In the genomic region with DNA sequence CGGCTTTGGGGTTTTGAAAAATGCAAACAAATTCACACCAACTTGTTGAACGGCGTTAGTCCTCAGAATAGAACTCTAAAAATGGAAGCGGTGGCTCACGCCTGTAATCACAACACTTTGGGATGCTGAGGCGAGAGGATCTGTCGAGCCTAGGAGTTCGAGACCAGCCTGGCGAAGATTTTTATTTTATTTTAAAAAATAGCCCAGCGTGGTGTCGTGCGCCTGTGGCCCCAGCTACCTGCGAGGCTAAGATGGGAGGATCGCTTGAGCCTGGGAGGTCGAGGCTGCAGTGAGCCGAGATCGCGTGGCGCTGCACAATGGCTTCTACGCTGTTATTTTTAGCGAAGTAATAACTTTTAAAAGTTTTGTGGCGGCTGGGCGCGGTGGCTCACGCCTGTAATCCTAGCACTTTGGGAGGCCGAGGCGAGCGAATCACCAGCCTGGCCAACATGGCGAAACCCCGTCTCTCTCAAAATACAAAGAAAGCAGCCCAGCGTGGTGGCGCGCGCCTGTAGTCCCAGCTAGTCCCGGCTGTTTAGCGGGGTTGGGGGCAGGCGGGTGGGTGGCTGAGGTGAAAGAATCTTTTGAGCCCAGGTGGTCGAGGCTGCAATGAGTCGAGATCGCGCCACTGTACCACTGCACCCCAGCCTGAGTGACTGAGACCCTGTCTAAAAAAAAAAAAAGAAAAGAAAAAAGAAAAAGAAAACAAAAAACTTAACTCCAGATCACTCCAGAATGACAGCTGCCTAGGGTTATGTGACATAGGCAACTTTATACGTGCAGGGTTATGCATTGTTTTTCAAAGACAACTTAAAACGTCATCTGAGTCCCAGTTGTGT, we compare ENCODE assay signal across 8 cellular contexts. TPM values are rescaled to one million over a fixed set of nuclear protein-coding genes. Genes with fewer than 3 reads are reported as not detected.
DNase-seq lines count a peak whose midpoint lies in the region; ATAC-seq, FAIRE-seq and TF ChIP-seq lines count a peak whose summit lies in the region.

No MANE protein-coding gene starts in this region.

- intact Hi-C loops in lower leg skin (cut with DNase I; ENCODE audit: low total_unique reads): no loop called here

- H3K9me3 Mint-ChIP-seq in stimulated activated naive B cell treated with anti-CD40 and anti-IgM and Interleukin-4, amounts not matched to agents 10 μg/mL and 1 μg/mL and 100 μg/mL, for 72 hours: no peaks in the 10 kb centered on the region

- FAIRE-seq in HTR-8/SVneo (lab: Jason Lieb, UNC): no peak

- peak in 3 of 5 experiments; percentile 15 to 56 (median 18) for DNase-seq in T-helper 2 cell
- DNase-seq in choroid plexus epithelial cell (ENCODE audit: low read depth): peak; percentile 61
- peak; percentile 53 to 89 for DNase-seq in lower leg skin (ENCODE audit: low spot score in 2 of 2)
- DNase-seq in stimulated activated naive B cell treated with anti-CD40 and anti-IgM and Interleukin-4, amounts not matched to agents 10 μg/mL and 1 μg/mL and 100 μg/mL, for 72 hours: no peak
- no peak for DNase-seq in central memory CD4-positive, alpha-beta T cell
- no peak for DNase-seq in HTR-8/SVneo (ENCODE audit: insufficient read length, low spot score)

- no peak for TF ChIP-seq POLR2A in lower leg skin (IDR thresholded peaks at IDR 0.05)

- peak overlapping the region; percentile 87 to 89 for H3K4me3 Mint-ChIP-seq in stimulated activated naive B cell treated with anti-CD40 and anti-IgM and Interleukin-4, amounts not matched to agents 10 μg/mL and 1 μg/mL and 100 μg/mL, for 72 hours

- H3K27ac Mint-ChIP-seq in stimulated activated naive B cell treated with anti-CD40 and anti-IgM and Interleukin-4, amounts not matched to agents 10 μg/mL and 1 μg/mL and 100 μg/mL, for 72 hours: peak overlapping the region; percentile 96

- WGBS in lower leg skin, 2 donors: 6 to 8% methylated on average over 43 of the region's 43 CpGs

- H3K36me3 Mint-ChIP-seq in stimulated activated naive B cell treated with anti-CD40 and anti-IgM and Interleukin-4, amounts not matched to agents 10 μg/mL and 1 μg/mL and 100 μg/mL, for 72 hours: no peaks in the 10 kb centered on the region

- peak; percentile 26 for ATAC-seq in GM18511 (IDR thresholded peaks at IDR 0.05; ENCODE audit: unreplicated experiment)
- peak; percentile 14 for ATAC-seq in HG02938 (IDR thresholded peaks at IDR 0.05; ENCODE audit: unreplicated experiment)
- ATAC-seq in stimulated activated naive B cell treated with anti-CD40 and anti-IgM and Interleukin-4, amounts not matched to agents 10 μg/mL and 1 μg/mL and 100 μg/mL, for 72 hours (replicated peaks): peak; percentile 26 to 28

- no peaks in the 10 kb centered on the region for H3K27me3 Mint-ChIP-seq in stimulated activated naive B cell treated with anti-CD40 and anti-IgM and Interleukin-4, amounts not matched to agents 10 μg/mL and 1 μg/mL and 100 μg/mL, for 72 hours

- H3K4me3 ChIP-seq in choroid plexus epithelial cell (ENCODE audit: low read depth, low read length) (peak overlapping the region; percentile 91), lower leg skin (ENCODE audit: low read depth, poor library complexity, severe bottlenecking) (peak overlapping the region; percentile 94)

- TF ChIP-seq CTCF in choroid plexus epithelial cell (conservative IDR thresholded peaks at IDR 0.05; ENCODE audit: low read depth, low read length) (no peak), lower leg skin (IDR thresholded peaks at IDR 0.05) (no peak)

- H3K4me1 Mint-ChIP-seq in stimulated activated naive B cell treated with anti-CD40 and anti-IgM and Interleukin-4, amounts not matched to agents 10 μg/mL and 1 μg/mL and 100 μg/mL, for 72 hours: peaks cover 17 to 31% of the 10 kb centered on the region in 2 donors

RNA-seq across cellular contexts. Expression of a gene that starts 0.8 kb away (rescaled TPM):
- 100 to 1,000 TPM in 3 of 4 donors, 10 to 100 TPM in 1; 96.4 to 377 (median 177) TPM for total RNA-seq in lower leg skin

RNA-seq across cellular contexts. Expression of a gene that starts 25.4 kb away (rescaled TPM):
- 1 to 10 TPM; 6.5 to 7.9 (median 7.4) TPM for total RNA-seq in lower leg skin

Comparison
In these comparisons a context has a peak if more than half of its experiments do, and no peak if none do; other contexts are left out.
1. DNase-seq: peak in T-helper 2 cell (3 of 5), choroid plexus epithelial cell (single experiment) and lower leg skin (2 of 2); none in stimulated activated naive B cell treated with anti-CD40 and anti-IgM and Interleukin-4, amounts not matched to agents 10 μg/mL and 1 μg/mL and 100 μg/mL, for 72 hours (single experiment), central memory CD4-positive, alpha-beta T cell (single experiment) and HTR-8/SVneo (single experiment).
2. Peak in every context shown above with its lines, with median percentiles within 50 percentile points of each other: ATAC-seq.